In the genomic region with DNA sequence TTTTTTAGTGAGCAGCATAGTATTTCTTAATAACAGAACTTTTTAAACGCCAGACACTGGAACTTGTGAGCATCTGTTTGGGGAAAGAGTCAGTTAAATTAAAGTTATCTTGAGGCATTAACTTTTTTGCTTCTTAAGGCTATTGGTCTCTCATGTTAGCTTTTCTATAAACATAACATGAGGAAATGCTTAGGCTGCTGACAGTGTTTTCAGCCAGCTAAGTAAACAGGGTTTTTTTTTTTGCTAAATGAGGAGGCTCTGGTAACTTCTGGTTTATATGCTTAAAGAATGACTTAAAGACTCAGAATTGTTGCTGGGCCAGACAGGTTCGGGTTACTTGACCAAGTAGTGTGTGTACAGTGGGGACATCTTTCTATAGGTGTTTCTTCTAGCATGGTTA, we compare ENCODE assay signal across 29 cellular contexts.
"Had no signal": no experiment of that assay in that cellular context is flagged by ENCODE, and none has a peak within 500 bp of the region (broad histone marks: within the 10 kb centered on the region; RNA-seq: fewer than 3 reads in every experiment).

No MANE protein-coding gene starts in this region.

- H3K36me3 ChIP-seq: adrenal gland had no signal

- DNase-seq: activated CD4-positive, alpha-beta memory T cell treated with anti-CD3 and anti-CD28 coated beads, Interleukin-2, amount 10 ng/mL, durations not matched to agents 7 days and 5 days; activated CD4-positive, alpha-beta T cell treated with anti-CD3 and anti-CD28 coated beads, Interleukin-2, amount 10 ng/mL, durations not matched to agents 7 days and 5 days; activated CD4-positive, CD25-positive, alpha-beta regulatory T cell; activated gamma-delta T cell treated with Interleukin-2 at 50 U/mL for 16 hours; activated naive CD4-positive, alpha-beta T cell treated with anti-CD3 and anti-CD28 coated beads, Interleukin-2, amount 10 ng/mL, durations not matched to agents 7 days and 5 days; activated naive CD8-positive, alpha-beta T cell treated with anti-CD3 and anti-CD28 coated beads for 36 hours; activated T-cell treated with anti-CD3 and anti-CD28 coated beads for 4 hours; activated T-cell treated with anti-CD3 and anti-CD28 coated beads, Interleukin-2, amount 50 U/mL, for 48 hours; adrenal gland; aorta; NCI-H1092; NCI-H1417; NCI-H1930; NCI-H510A treated with DMSO at 0.1 percent for 48 hours; NCI-H69; NK-92 treated with Interleukin-12 subunit alpha and Interleukin-12 subunit beta, amount 100 ng/mL, for 24 hours; OCI-M1; RPMI8226; T-cell; T-helper 2 cell; T1000 had no signal

- H3K9me3 ChIP-seq: adrenal gland had no signal

- H3K4me3 ChIP-seq: adrenal gland, SK-N-MC had no signal

- FAIRE-seq: bronchial epithelial cell, colon, TTC549 had no signal

- ATAC-seq: activated T-helper 17 cell treated with anti-CD3 and anti-CD28 coated beads, Interleukin-2, amount 50 U/mL, for 72 hours; Panc1; Right ventricle myocardium inferior; T-cell had no signal

- H3K27me3 ChIP-seq: adrenal gland had no signal

- H3K27ac ChIP-seq: adrenal gland, SK-N-MC, VCaP had no signal
